In the genomic region with DNA sequence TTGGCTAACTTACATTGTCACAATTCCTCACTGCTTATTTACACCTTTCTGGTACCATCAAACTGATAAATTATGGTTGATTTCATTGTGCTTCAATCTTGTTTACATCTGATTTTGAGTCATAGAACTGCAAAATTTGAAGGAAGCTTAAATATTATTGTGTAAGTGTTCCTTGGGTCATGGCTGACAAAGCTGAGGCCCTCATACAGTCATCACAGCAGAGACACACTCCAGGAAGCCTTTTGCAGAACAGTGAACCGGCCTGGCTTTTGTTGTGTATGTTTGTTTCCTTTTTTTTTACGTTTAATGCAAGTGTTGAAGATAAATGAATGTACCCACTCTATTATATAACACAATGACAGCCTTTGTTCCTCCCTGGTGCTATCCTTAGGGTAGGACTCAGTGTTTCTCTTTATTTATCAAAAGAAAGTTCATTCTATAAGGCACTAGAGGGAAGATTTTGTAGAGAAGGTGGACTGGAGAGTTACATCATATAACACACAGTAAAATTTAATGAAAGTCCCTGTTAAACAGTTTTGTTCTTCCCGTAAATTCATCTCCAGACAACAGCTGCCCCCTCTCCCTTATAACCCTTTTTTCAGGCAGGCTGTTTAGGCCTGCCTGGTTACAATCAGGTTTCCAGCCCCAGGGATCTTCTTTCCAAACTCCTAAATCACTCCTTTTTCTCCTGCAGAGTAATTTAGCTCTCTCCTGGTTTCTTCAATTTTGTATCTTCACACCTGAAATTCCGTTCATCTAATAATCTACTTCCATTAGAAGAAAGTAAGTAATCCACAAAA, we compare ENCODE assay signal across 13 cellular contexts. TPM values are rescaled to one million over a fixed set of nuclear protein-coding genes. Genes with fewer than 3 reads are reported as not detected.
A peak's percentile ranks its signal among the peaks of the same experiment; 100 is the strongest.
DNase-seq lines count a peak whose midpoint lies in the region; ATAC-seq and TF ChIP-seq lines count a peak whose summit lies in the region.
"Had no signal": no experiment of that assay in that cellular context is flagged by ENCODE, and none has a peak within 500 bp of the region (broad histone marks: within the 10 kb centered on the region; RNA-seq: fewer than 3 reads in every experiment).

No MANE protein-coding gene starts in this region.

- H3K36me3 ChIP-seq in Peyer's patch, result no peaks in the 10 kb centered on the region
- H3K36me3 ChIP-seq: cardiac muscle cell, prostate gland had no signal

- ATAC-seq in sciatic nerve (peak; percentile 17), HG03460 (IDR thresholded peaks at IDR 0.05; ENCODE audit: unreplicated experiment) (no peak)

- no peaks in the 10 kb centered on the region for H3K27me3 ChIP-seq in Peyer's patch
- H3K27me3 ChIP-seq: cardiac muscle cell had no signal

- no peaks in the 10 kb centered on the region for H3K4me1 ChIP-seq in Peyer's patch
- H3K4me1 ChIP-seq: prostate gland had no signal

- no peak overlapping the region for H3K27ac ChIP-seq in Peyer's patch
- H3K27ac ChIP-seq: cardiac muscle cell, prostate gland had no signal

- no peak for TF ChIP-seq CTCF in Peyer's patch (IDR thresholded peaks at IDR 0.05)

- DNase-seq in NCI-H1092 treated with DMSO at 0.1 percent for 48 hours (lab: John Stamatoyannopoulos, UW) (peak; percentile 20), NCI-H1092 (lab: John Stamatoyannopoulos, UW) (no peak), SIG-M5 (lab: John Stamatoyannopoulos, UW) (peak; percentile 17), foreskin melanocyte (peak; percentile 83), sciatic nerve (ENCODE audit: low spot score) (no peak), Peyer's patch (no peak), GM19240 (ENCODE audit: insufficient read length, low spot score) (no peak)
- DNase-seq: kidney glomerular epithelial cell, NCI-H2171 treated with DMSO at 0.1 percent for 48 hours, SHP77 treated with DMSO at 0.1 percent for 48 hours had no signal

- H3K4me3 ChIP-seq in Peyer's patch, result no peak overlapping the region
- H3K4me3 ChIP-seq: cardiac muscle cell, prostate gland had no signal

- no peak for TF ChIP-seq POLR2A in Peyer's patch (IDR thresholded peaks at IDR 0.05)

- intact Hi-C loops in sciatic nerve (cut with DNase I), result no loop called here

- H3K9me3 ChIP-seq in Peyer's patch, result no peaks in the 10 kb centered on the region
- H3K9me3 ChIP-seq: prostate gland had no signal

RNA-seq across cellular contexts. Expression of gene CSTF3, which starts 34.3 kb away (rescaled TPM):
- total RNA-seq in sciatic nerve, result 28.3 TPM
- total RNA-seq in Peyer's patch, result 10 to 100 TPM; 18.5 to 28.9 (median 19.4) TPM

Comparison
In these comparisons a context has a peak if more than half of its experiments do, and no peak if none do; other contexts are left out.
1. DNase-seq: peak in NCI-H1092 treated with DMSO at 0.1 percent for 48 hours (single experiment), SIG-M5 (single experiment) and foreskin melanocyte (single experiment); none in NCI-H1092 (single experiment), sciatic nerve (single experiment), Peyer's patch (0 of 3) and GM19240 (single experiment).